ENCODE assay signal across 24 cellular contexts in the genomic region with DNA sequence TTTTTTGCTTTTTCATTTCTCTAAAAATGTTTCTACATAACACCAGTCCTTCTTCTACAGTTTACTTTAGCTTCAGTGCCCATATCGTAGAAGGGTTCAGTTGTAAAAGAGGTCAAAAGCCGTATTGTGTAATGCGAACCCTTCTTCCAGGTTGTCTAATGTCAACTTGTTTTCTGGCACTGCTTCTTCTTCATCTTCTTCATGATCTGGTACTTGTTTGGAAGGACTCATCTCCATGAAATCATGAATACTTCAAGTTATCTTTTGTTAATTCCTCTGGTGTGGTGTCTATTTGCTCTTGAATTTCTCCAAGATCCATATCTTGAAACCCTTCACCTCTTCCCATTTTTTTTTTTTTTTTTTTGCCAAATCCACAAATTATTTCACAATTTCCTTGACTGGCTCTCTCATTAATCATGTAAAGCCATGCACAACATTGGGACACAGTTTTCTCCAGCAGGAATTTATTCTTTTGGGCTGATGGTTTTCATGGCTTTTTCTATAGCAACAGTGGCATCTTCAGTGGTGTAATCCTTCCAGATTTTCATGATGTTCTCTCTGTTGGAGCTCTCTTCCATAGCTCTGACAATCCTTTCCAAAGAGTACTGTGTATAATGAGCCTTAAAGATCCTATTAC.
"Had no signal": no experiment of that assay in that cellular context is flagged by ENCODE, and none has a peak within 500 bp of the region (broad histone marks: within the 10 kb centered on the region; RNA-seq: fewer than 3 reads in every experiment).

No MANE protein-coding gene starts in this region.

- FAIRE-seq: kidney, urothelium cell line had no signal

- H3K4me1 Mint-ChIP-seq: activated naive CD4-positive, alpha-beta T cell treated with anti-CD3 and anti-CD28 coated beads, Interleukin-2, amount 50 U/mL, for 24 hours; memory B cell had no signal

- ATAC-seq: effector memory CD8-positive, alpha-beta T cell; left lung had no signal

- DNase-seq: activated CD4-positive, alpha-beta T cell treated with anti-CD3 and anti-CD28 coated beads, Interleukin-2, amount 50 U/mL, for 1 hour; activated CD4-positive, CD25-positive, alpha-beta regulatory T cell treated with anti-CD3 and anti-CD28 coated beads, Interleukin-2, amount 50 U/mL, for 72 hours; activated CD8-positive, alpha-beta memory T cell treated with anti-CD3 and anti-CD28 coated beads, Interleukin-2, amount 50 U/mL, for 4 hours; activated effector memory CD4-positive, alpha-beta T cell treated with Interleukin-2 at 50 U/mL for 16 hours; activated T-cell treated with anti-CD3 and anti-CD28 coated beads, Interleukin-2, amount 50 U/mL, for 48 hours; adrenal gland; effector memory CD8-positive, alpha-beta T cell; esophagus squamous epithelium; foreskin melanocyte; head of caudate nucleus; kidney; left lung; naive B cell; spleen; stimulated activated naive B cell treated with anti-CD40 and anti-IgM and Interleukin-4, amounts not matched to agents 10 μg/mL and 1 μg/mL and 100 μg/mL, for 72 hours; SW 1271; T-helper 2 cell; thyroid gland had no signal

- H2AFZ ChIP-seq: neural progenitor cell had no signal

- H3K4me3 ChIP-seq: adrenal gland, cardiac muscle cell, esophagus squamous epithelium, left lung, neural progenitor cell, spleen, thyroid gland had no signal

- H3K27ac ChIP-seq: cardiac muscle cell, esophagus squamous epithelium, left lung, neural progenitor cell, spleen, thyroid gland, VCaP had no signal

- H3K9me3 Mint-ChIP-seq: activated naive CD4-positive, alpha-beta T cell treated with anti-CD3 and anti-CD28 coated beads, Interleukin-2, amount 50 U/mL, for 24 hours; effector memory CD8-positive, alpha-beta T cell; memory B cell; neural progenitor cell had no signal

- H3K27me3 Mint-ChIP-seq: naive B cell; stimulated activated naive B cell treated with anti-CD40 and anti-IgM and Interleukin-4, amounts not matched to agents 10 μg/mL and 1 μg/mL and 100 μg/mL, for 72 hours had no signal

- H3K36me3 Mint-ChIP-seq: activated naive CD4-positive, alpha-beta T cell treated with anti-CD3 and anti-CD28 coated beads, Interleukin-2, amount 50 U/mL, for 24 hours; memory B cell; neural progenitor cell had no signal

- H3K9me3 ChIP-seq: adrenal gland, esophagus squamous epithelium, left lung, spleen, thyroid gland had no signal

- H3K36me3 ChIP-seq: adrenal gland, cardiac muscle cell, esophagus squamous epithelium, left lung, neural progenitor cell, spleen, thyroid gland had no signal

- H3K4me1 ChIP-seq: left lung, neural progenitor cell, spleen, thyroid gland had no signal

- H3K4me2 ChIP-seq: neural progenitor cell had no signal

- H3K27me3 ChIP-seq: adrenal gland, cardiac muscle cell, esophagus squamous epithelium, left lung, neural progenitor cell, spleen, thyroid gland had no signal

- H3K4me3 Mint-ChIP-seq: activated naive CD4-positive, alpha-beta T cell treated with anti-CD3 and anti-CD28 coated beads, Interleukin-2, amount 50 U/mL, for 24 hours; effector memory CD8-positive, alpha-beta T cell; memory B cell; naive B cell; neural progenitor cell; stimulated activated naive B cell treated with anti-CD40 and anti-IgM and Interleukin-4, amounts not matched to agents 10 μg/mL and 1 μg/mL and 100 μg/mL, for 72 hours had no signal

- H3K27ac Mint-ChIP-seq: activated naive CD4-positive, alpha-beta T cell treated with anti-CD3 and anti-CD28 coated beads, Interleukin-2, amount 50 U/mL, for 24 hours; effector memory CD8-positive, alpha-beta T cell; memory B cell; neural progenitor cell had no signal
